Comparison of ENCODE assay signal across 8 cellular contexts in genomic region chr10:123135415-123136141, GRCh38. TPM values are rescaled to one million over a fixed set of nuclear protein-coding genes. Genes with fewer than 3 reads are reported as not detected.
DNase-seq lines count a peak whose midpoint lies in the region; ATAC-seq and TF ChIP-seq lines count a peak whose summit lies in the region.

HMX3 (plus strand) TSS chr10:123135970; CDS start chr10:123136051, 81 bp downstream.

- H3K27ac ChIP-seq in tibial nerve (no peak within 1 kb of the TSS), substantia nigra (ENCODE audit: low read depth, low read length, poor library complexity, severe bottlenecking) (no peak within 1 kb of the TSS)

- H3K36me3 ChIP-seq in MG63 (no peaks in the 10 kb centered on the region; the same call in 1 of the 2 replicates), tibial nerve (no peaks in the 10 kb centered on the region)

- H3K4me3 Mint-ChIP-seq in activated CD8-positive, alpha-beta T cell treated with anti-CD3 and anti-CD28 coated beads for 36 hours, result peak within 1 kb of the TSS; percentile 70

- CTCF ChIA-PET in activated CD8-positive, alpha-beta T cell treated with anti-CD3 and anti-CD28 coated beads for 36 hours (lab: Charles Lee), result no interaction called here

- peaks cover 0 to 72% (median 41%) of the 10 kb centered on the region in 4 donors for H3K4me1 ChIP-seq in tibial nerve

- intact Hi-C loops in activated CD8-positive, alpha-beta T cell treated with anti-CD3 and anti-CD28 coated beads for 36 hours (cut with micrococcal nuclease), result loop anchor here (2.0 kb wide), 1 partner anchor 15 kb away; no protein-coding TSS in a partner anchor

- POLR2A ChIA-PET in activated CD8-positive, alpha-beta T cell treated with anti-CD3 and anti-CD28 coated beads for 36 hours (lab: Charles Lee), result no interaction called here

- WGBS in tibial nerve, 2 donors, result 1 to 3% methylated on average over 57 to 72 of the region's 76 CpGs

- no peak within 1 kb of the TSS for H3K27ac Mint-ChIP-seq in activated CD8-positive, alpha-beta T cell treated with anti-CD3 and anti-CD28 coated beads for 36 hours

- H3K27me3 ChIP-seq in MG63 (peaks cover 6% of the 10 kb centered on the region), tibial nerve (peaks cover 8 to 98% of the 10 kb centered on the region in 2 donors)

- H3K4me3 ChIP-seq in GM08714 (ENCODE audit: low read length) (peak within 1 kb of the TSS; percentile 11; the same call in 1 of the 2 replicates), MG63 (peak within 1 kb of the TSS; percentile 60), iPS-18c (ENCODE audit: insufficient read depth, low read depth, low read length) (peak within 1 kb of the TSS; percentile 46), tibial nerve (peak within 1 kb of the TSS; percentile 15 to 49 (median 33))

- no peak for TF ChIP-seq EP300 in tibial nerve (IDR thresholded peaks at IDR 0.05)

- TF ChIP-seq POLR2A in tibial nerve (IDR thresholded peaks at IDR 0.05), result no peak

- no peaks in the 10 kb centered on the region for H3K36me3 Mint-ChIP-seq in activated CD8-positive, alpha-beta T cell treated with anti-CD3 and anti-CD28 coated beads for 36 hours (ENCODE audit: low read depth)

- peak; percentile 59 for ATAC-seq in activated CD8-positive, alpha-beta T cell treated with anti-CD3 and anti-CD28 coated beads for 36 hours

- peaks cover 73% of the 10 kb centered on the region for H3K27me3 Mint-ChIP-seq in activated CD8-positive, alpha-beta T cell treated with anti-CD3 and anti-CD28 coated beads for 36 hours

- DNase-seq in MG63 (peak; percentile 76), tibial nerve (ENCODE audit: low spot score in 2 of 2) (no peak), substantia nigra (lab: John Stamatoyannopoulos, UW) (no peak), H4 (ENCODE audit: low spot score) (no peak), NCI-H2227 (lab: John Stamatoyannopoulos, UW; ENCODE audit: unreplicated experiment) (no peak)
- DNase-seq in activated CD8-positive, alpha-beta T cell treated with anti-CD3 and anti-CD28 coated beads for 36 hours, result peak; percentile 73

- no peaks in the 10 kb centered on the region for H3K9me3 Mint-ChIP-seq in activated CD8-positive, alpha-beta T cell treated with anti-CD3 and anti-CD28 coated beads for 36 hours

- peaks cover 40% of the 10 kb centered on the region for H3K4me1 Mint-ChIP-seq in activated CD8-positive, alpha-beta T cell treated with anti-CD3 and anti-CD28 coated beads for 36 hours (ENCODE audit: low read depth)

- no peak for TF ChIP-seq CTCF in activated CD8-positive, alpha-beta T cell treated with anti-CD3 and anti-CD28 coated beads for 36 hours (IDR thresholded peaks at IDR 0.05)
- no peak for TF ChIP-seq CTCF in tibial nerve (IDR thresholded peaks at IDR 0.05)

- no peaks in the 10 kb centered on the region for H3K9me3 ChIP-seq in MG63
- no peaks in the 10 kb centered on the region for H3K9me3 ChIP-seq in iPS-18c (ENCODE audit: control insufficient read depth, insufficient read depth, low read length)
- no peaks in the 10 kb centered on the region for H3K9me3 ChIP-seq in tibial nerve

RNA-seq across cellular contexts. Expression of gene HMX3, which starts in this region (rescaled TPM):
- total RNA-seq in MG63 (2014; rRNA removed; shearing (Covaris generic); ENCODE audit: low replicate concordance), result 5.0 and 8.6 TPM in 2 replicates
- total RNA-seq in activated CD8-positive, alpha-beta T cell treated with anti-CD3 and anti-CD28 coated beads for 36 hours, result under 1 TPM; 0.45 to 0.69 TPM
- total RNA-seq in tibial nerve, result not detected
- total RNA-seq in H4 (2014; rRNA removed; shearing (Covaris generic)), result 0.45 TPM in 1 of 2 replicates, not detected in the other

Comparison
In these comparisons a context has a peak if more than half of its experiments do, and no peak if none do; other contexts are left out.
1. Peak in DNase-seq and ATAC-seq in activated CD8-positive, alpha-beta T cell treated with anti-CD3 and anti-CD28 coated beads for 36 hours; RNA of the gene not detected or under 1 TPM.